ENCODE assay signal across 11 cellular contexts in the genomic region with DNA sequence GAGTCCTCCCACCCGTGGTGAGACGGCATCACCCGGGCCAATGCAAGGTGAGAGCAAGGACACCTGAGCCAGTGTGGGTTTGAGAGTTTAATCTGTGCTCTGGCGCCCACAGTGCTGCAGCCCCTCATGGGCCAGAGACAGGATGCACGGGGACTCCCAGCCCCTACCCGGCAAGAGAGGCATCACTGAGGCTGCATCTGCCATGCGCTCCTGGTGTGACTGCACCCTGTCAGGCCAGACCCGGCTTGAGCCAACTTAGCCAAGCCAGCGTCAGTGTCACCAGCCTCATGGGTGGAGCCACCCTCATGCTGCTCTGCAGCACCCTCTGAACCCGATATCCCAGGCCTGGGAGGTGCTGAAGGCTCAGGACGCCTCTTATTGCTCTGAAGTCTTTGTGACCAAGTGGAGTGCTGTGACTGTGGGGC. TPM values are rescaled to one million over a fixed set of nuclear protein-coding genes. Genes with fewer than 3 reads are reported as not detected.
DNase-seq lines count a peak whose midpoint lies in the region; ATAC-seq and TF ChIP-seq lines count a peak whose summit lies in the region.
"Had no signal": no experiment of that assay in that cellular context is flagged by ENCODE, and none has a peak within 500 bp of the region (broad histone marks: within the 10 kb centered on the region; RNA-seq: fewer than 3 reads in every experiment).

No MANE protein-coding gene starts in this region.

- H3K27ac Mint-ChIP-seq in activated naive CD4-positive, alpha-beta T cell treated with anti-CD3 and anti-CD28 coated beads for 36 hours = peak overlapping the region; percentile 13
- peak overlapping the region; percentile 36 for H3K27ac Mint-ChIP-seq in WTC11
- H3K27ac Mint-ChIP-seq in CD4-positive, alpha-beta memory T cell = peak overlapping the region in 2 of 7 donors; percentile 10 to 67

- no peak for DNase-seq in activated naive CD4-positive, alpha-beta T cell treated with anti-CD3 and anti-CD28 coated beads for 36 hours
- no peak for DNase-seq in activated naive CD4-positive, alpha-beta T cell treated with Interleukin-2 at 50 U/mL for 16 hours
- DNase-seq in WTC11 (ENCODE audit: low spot score) = no peak
- no peak for DNase-seq in left ventricle myocardium superior
- DNase-seq in testis = peak; percentile 45
- DNase-seq in CD4-positive, alpha-beta memory T cell = no peak
- DNase-seq in HT-29 (ENCODE audit: low spot score) = no peak
- no peak for DNase-seq in effector CD4-positive, alpha-beta T cell
- DNase-seq: head of caudate nucleus, mucosa of descending colon had no signal

- CTCF ChIA-PET in activated naive CD4-positive, alpha-beta T cell treated with anti-CD3 and anti-CD28 coated beads for 36 hours (lab: Charles Lee) = no interaction called here
- CTCF ChIA-PET in WTC11 (lab: Charles Lee) = interaction anchor here (0.7 to 3.4 kb wide), 2 partner anchors 17 to 72 kb away, joined by 3 to 28 read pairs; no protein-coding TSS in a partner anchor
- CTCF ChIA-PET in CD4-positive, alpha-beta memory T cell (lab: Charles Lee; ENCODE audit: partially characterized antibody) = no interaction called here

- no peaks in the 10 kb centered on the region for H3K27me3 ChIP-seq in testis
- no peaks in the 10 kb centered on the region for H3K27me3 ChIP-seq in CD4-positive, alpha-beta memory T cell (ENCODE audit: insufficient read depth, low read length)
- H3K27me3 ChIP-seq: stomach had no signal

- H3K27me3 Mint-ChIP-seq in activated naive CD4-positive, alpha-beta T cell treated with anti-CD3 and anti-CD28 coated beads for 36 hours (ENCODE audit: low read depth) = no peaks in the 10 kb centered on the region
- no peaks in the 10 kb centered on the region for H3K27me3 Mint-ChIP-seq in WTC11 (ENCODE audit: low read depth)
- H3K27me3 Mint-ChIP-seq in CD4-positive, alpha-beta memory T cell = no peaks in the 10 kb centered on the region

- ATAC-seq in WTC11 = no peak
- peak; percentile 0 for ATAC-seq in left ventricle myocardium superior
- ATAC-seq: mucosa of descending colon had no signal

- WGBS in testis, 2 donors = 73 to 75% methylated on average over 5 to 11 of the region's 11 CpGs

- peak overlapping the region; percentile 3 for H3K4me3 Mint-ChIP-seq in activated naive CD4-positive, alpha-beta T cell treated with anti-CD3 and anti-CD28 coated beads for 36 hours
- H3K4me3 Mint-ChIP-seq in WTC11 = peak overlapping the region; percentile 52
- peak overlapping the region in 3 of 8 donors; percentile 48 to 63 (median 57) for H3K4me3 Mint-ChIP-seq in CD4-positive, alpha-beta memory T cell

- H3K9me3 ChIP-seq in testis = no peaks in the 10 kb centered on the region
- H3K9me3 ChIP-seq in CD4-positive, alpha-beta memory T cell (ENCODE audit: control insufficient read depth in 1 of 2, low read length in 2 of 2) = no peaks in the 10 kb centered on the region
- H3K9me3 ChIP-seq: mucosa of descending colon, stomach had no signal

- intact Hi-C loops in activated naive CD4-positive, alpha-beta T cell treated with anti-CD3 and anti-CD28 coated beads for 36 hours (cut with micrococcal nuclease) = loop anchor here (10.0 kb wide), 1 partner anchor 213 kb away; a partner anchor contains a TSS
- intact Hi-C loops in left ventricle myocardium superior (cut with micrococcal nuclease) = no loop called here
- intact Hi-C loops in testis (cut with DNase I; ENCODE audit: low total_unique reads) = no loop called here
- intact Hi-C loops in CD4-positive, alpha-beta memory T cell (cut with micrococcal nuclease) = no loop called here

- no peaks in the 10 kb centered on the region for H3K9me3 Mint-ChIP-seq in activated naive CD4-positive, alpha-beta T cell treated with anti-CD3 and anti-CD28 coated beads for 36 hours
- no peaks in the 10 kb centered on the region for H3K9me3 Mint-ChIP-seq in WTC11
- H3K9me3 Mint-ChIP-seq in CD4-positive, alpha-beta memory T cell = no peaks in the 10 kb centered on the region

- POLR2A ChIA-PET in WTC11 (lab: Charles Lee) = interaction anchor here (1.5 kb wide), 1 partner anchor 17 kb away, joined by 5 read pairs; no protein-coding TSS in a partner anchor
- POLR2A ChIA-PET in CD4-positive, alpha-beta memory T cell (lab: Charles Lee; ENCODE audit: partially characterized antibody) = interaction anchor here (0.7 to 1.0 kb wide), 2 partner anchors 240 to 325 kb away, joined by 3 to 4 read pairs; a partner anchor contains a TSS

- H3K4me1 Mint-ChIP-seq in activated naive CD4-positive, alpha-beta T cell treated with anti-CD3 and anti-CD28 coated beads for 36 hours (ENCODE audit: low read depth) = peaks cover 30% of the 10 kb centered on the region
- H3K4me1 Mint-ChIP-seq in WTC11 = peaks cover 28% of the 10 kb centered on the region
- peaks cover 12 to 36% (median 23%) of the 10 kb centered on the region in 4 donors for H3K4me1 Mint-ChIP-seq in CD4-positive, alpha-beta memory T cell

- H3K4me1 ChIP-seq in testis = peaks cover 40% of the 10 kb centered on the region
- H3K4me1 ChIP-seq in CD4-positive, alpha-beta memory T cell (ENCODE audit: insufficient read depth, low read length) = peaks cover 27% of the 10 kb centered on the region

- TF ChIP-seq CTCF in WTC11 (IDR thresholded peaks at IDR 0.05) (no peak), testis (IDR thresholded peaks at IDR 0.05) (no peak)

- peaks cover 21% of the 10 kb centered on the region for H3K36me3 Mint-ChIP-seq in activated naive CD4-positive, alpha-beta T cell treated with anti-CD3 and anti-CD28 coated beads for 36 hours (ENCODE audit: low read depth)
- peaks cover 22% of the 10 kb centered on the region for H3K36me3 Mint-ChIP-seq in WTC11
- peaks cover 6 to 22% of the 10 kb centered on the region in 2 donors for H3K36me3 Mint-ChIP-seq in CD4-positive, alpha-beta memory T cell

- H3K4me3 ChIP-seq in testis = no peak overlapping the region
- H3K4me3 ChIP-seq in CD4-positive, alpha-beta memory T cell (ENCODE audit: low read length in 2 of 2) = no peak overlapping the region
- H3K4me3 ChIP-seq: mucosa of descending colon had no signal

- peak overlapping the region in 1 of 2 donors; percentile 50 for H3K27ac ChIP-seq in testis
- no peak overlapping the region for H3K27ac ChIP-seq in CD4-positive, alpha-beta memory T cell (ENCODE audit: low read depth, low read length)

- no peaks in the 10 kb centered on the region for H3K36me3 ChIP-seq in testis (ENCODE audit: low read depth, missing control alignments)
- peaks cover 19% of the 10 kb centered on the region for H3K36me3 ChIP-seq in CD4-positive, alpha-beta memory T cell (ENCODE audit: insufficient read depth, low read length)

- no peak for TF ChIP-seq POLR2A in testis (IDR thresholded peaks at IDR 0.05)

TF ChIP-seq in WTC11, 78 proteins besides CTCF, POLR2A, EP300 and RAD21:
- 0 out of 2 replicates have a peak, but pooled peaks have one; percentile 30 for TF ChIP-seq FOXK1 (CRISPR knock-in tag; IDR thresholded peaks at IDR 0.05)
- TF ChIP-seq HMGA2 (CRISPR knock-in tag; IDR thresholded peaks at IDR 0.05) = no peak
- 0 out of 2 replicates have a peak, but pooled peaks have one; percentile 36 for TF ChIP-seq ETV6 (CRISPR knock-in tag; IDR thresholded peaks at IDR 0.05)

RNA-seq across cellular contexts. Expression of a gene that starts 1.3 kb away (rescaled TPM):
- total RNA-seq in activated naive CD4-positive, alpha-beta T cell treated with anti-CD3 and anti-CD28 coated beads for 36 hours = 1 to 10 TPM; 2.6 to 3.1 TPM
- total RNA-seq in WTC11 (2021) (12.5 to 15.2 TPM (median 13.6 TPM) in 3 replicates), left ventricle myocardium superior (10.0 TPM), testis (10 to 100 TPM; 37.8 to 66.5 TPM)
- polyA plus RNA-seq in testis (ENCODE audit: insufficient read depth, low read depth, low replicate concordance) = 25.1 TPM
- total RNA-seq in CD4-positive, alpha-beta memory T cell = 10 to 100 TPM; 32.4 to 33.4 TPM
- under 1 TPM in 1 of 2 donors, not detected in 1; 0.39 TPM for polyA plus RNA-seq in CD4-positive, alpha-beta memory T cell
- 33.6 and 34.6 TPM in 2 replicates for total RNA-seq in HT-29 (2014; rRNA removed; shearing (Covaris generic))

RNA-seq across cellular contexts. Expression of a gene that starts 2.7 kb away (rescaled TPM):
- 10 to 100 TPM; 11.2 to 12.2 TPM for total RNA-seq in activated naive CD4-positive, alpha-beta T cell treated with anti-CD3 and anti-CD28 coated beads for 36 hours
- total RNA-seq in WTC11 (2021) (38.4 to 40.1 TPM (median 39.5 TPM) in 3 replicates), left ventricle myocardium superior (42.4 TPM), testis (100 to 1,000 TPM in 1 of 2 donors, 10 to 100 TPM in 1; 50.0 to 118 TPM)
- polyA plus RNA-seq in testis (ENCODE audit: insufficient read depth, low read depth, low replicate concordance) = 56.3 TPM
- 10 to 100 TPM; 26.5 to 27.3 TPM for total RNA-seq in CD4-positive, alpha-beta memory T cell
- 10 to 100 TPM in 1 of 2 donors, 1 to 10 TPM in 1; 7.8 to 12.8 TPM for polyA plus RNA-seq in CD4-positive, alpha-beta memory T cell
- 82.0 and 98.7 TPM in 2 replicates for total RNA-seq in HT-29 (2014; rRNA removed; shearing (Covaris generic))

RNA-seq across cellular contexts. Expression of a gene that starts 6.7 kb away (rescaled TPM):
- total RNA-seq in activated naive CD4-positive, alpha-beta T cell treated with anti-CD3 and anti-CD28 coated beads for 36 hours = 10 to 100 TPM; 70.0 to 70.1 TPM
- total RNA-seq in WTC11 (2021) = 71.6 to 76.1 TPM (median 75.9 TPM) in 3 replicates
- 29.9 TPM for total RNA-seq in left ventricle myocardium superior
- 100 to 1,000 TPM in 1 of 2 donors, 10 to 100 TPM in 1; 95.4 to 113 TPM for total RNA-seq in testis
- polyA plus RNA-seq in testis (ENCODE audit: insufficient read depth, low read depth, low replicate concordance) = 89.0 TPM
- 10 to 100 TPM; 28.1 to 31.1 TPM for total RNA-seq in CD4-positive, alpha-beta memory T cell
- polyA plus RNA-seq in CD4-positive, alpha-beta memory T cell = 10 to 100 TPM; 27.4 to 34.7 TPM
- 98.9 and 117 TPM in 2 replicates for total RNA-seq in HT-29 (2014; rRNA removed; shearing (Covaris generic))

RNA-seq across cellular contexts. Expression of a gene that starts 11.5 kb away (rescaled TPM):
- 10 to 100 TPM; 21.2 to 21.7 TPM for total RNA-seq in activated naive CD4-positive, alpha-beta T cell treated with anti-CD3 and anti-CD28 coated beads for 36 hours
- total RNA-seq in WTC11 (2021) (27.2 to 34.4 TPM (median 27.8 TPM) in 3 replicates), left ventricle myocardium superior (14.2 TPM), testis (10 to 100 TPM; 57.4 to 69.4 TPM)
- polyA plus RNA-seq in testis (ENCODE audit: insufficient read depth, low read depth, low replicate concordance) = 20.0 TPM
- total RNA-seq in CD4-positive, alpha-beta memory T cell = 10 to 100 TPM; 46.5 to 49.7 TPM
- 10 to 100 TPM in 1 of 2 donors, 1 to 10 TPM in 1; 6.7 to 20.9 TPM for polyA plus RNA-seq in CD4-positive, alpha-beta memory T cell
- 83.8 and 87.2 TPM in 2 replicates for total RNA-seq in HT-29 (2014; rRNA removed; shearing (Covaris generic))

RNA-seq across cellular contexts. Expression of a gene that starts 15.5 kb away (rescaled TPM):
- total RNA-seq in activated naive CD4-positive, alpha-beta T cell treated with anti-CD3 and anti-CD28 coated beads for 36 hours = under 1 TPM; 0.15 to 0.17 TPM
- 9.4 to 15.7 TPM (median 11.3 TPM) in 3 replicates for total RNA-seq in WTC11 (2021)
- total RNA-seq in left ventricle myocardium superior = 9.2 TPM
- total RNA-seq in testis = 100 to 1,000 TPM in 1 of 2 donors, 1 to 10 TPM in 1; 6.4 to 159 TPM
- polyA plus RNA-seq in testis (ENCODE audit: insufficient read depth, low read depth, low replicate concordance) = 2.1 TPM
- total RNA-seq in CD4-positive, alpha-beta memory T cell = not detected
- not detected for polyA plus RNA-seq in CD4-positive, alpha-beta memory T cell
- total RNA-seq in HT-29 (2014; rRNA removed; shearing (Covaris generic)) = 0.08 and 2.5 TPM in 2 replicates
